Comparison of ENCODE assay signal across 15 cellular contexts in genomic region chr5:45334939-45335338, GRCh38.
DNase-seq lines count a peak whose midpoint lies in the region; ATAC-seq and TF ChIP-seq lines count a peak whose summit lies in the region.
"Had no signal": no experiment of that assay in that cellular context is flagged by ENCODE, and none has a peak within 500 bp of the region (broad histone marks: within the 10 kb centered on the region; RNA-seq: fewer than 3 reads in every experiment).

No MANE protein-coding gene starts in this region.

- H3K4me1 ChIP-seq in heart right ventricle: peaks cover 0 to 19% (median 0%) of the 10 kb centered on the region in 9 donors
- no peaks in the 10 kb centered on the region for H3K4me1 ChIP-seq in right cardiac atrium (ENCODE audit: control insufficient read depth, insufficient read depth, low read length)

- intact Hi-C loops in Right ventricle myocardium inferior (cut with DNase I): loop anchor here (5.0 kb wide), 1 partner anchor 63 kb away; no protein-coding TSS in a partner anchor
- intact Hi-C loops in cardiac septum (cut with DNase I): loop anchor here (5.0 kb wide), 1 partner anchor 63 kb away; no protein-coding TSS in a partner anchor
- intact Hi-C loops in heart right ventricle (cut with DNase I): loop anchor here in 1 of 10 donors (10.0 kb wide), 1 partner anchor 60 kb away; no protein-coding TSS in a partner anchor
- intact Hi-C loops in right cardiac atrium (cut with DNase I): no loop called here
- intact Hi-C loops in activated naive CD4-positive, alpha-beta T cell treated with anti-CD3 and anti-CD28 coated beads for 36 hours (cut with micrococcal nuclease): no loop called here

- no peaks in the 10 kb centered on the region for H3K36me3 Mint-ChIP-seq in activated naive CD4-positive, alpha-beta T cell treated with anti-CD3 and anti-CD28 coated beads for 36 hours (ENCODE audit: low read depth)

- no peaks in the 10 kb centered on the region for H3K4me1 Mint-ChIP-seq in activated naive CD4-positive, alpha-beta T cell treated with anti-CD3 and anti-CD28 coated beads for 36 hours (ENCODE audit: low read depth)

- no peak for DNase-seq in Right ventricle myocardium inferior (ENCODE audit: missing footprints)
- no peak for DNase-seq in cardiac septum (ENCODE audit: low spot score)
- no peak for DNase-seq in heart right ventricle
- DNase-seq in right cardiac atrium: no peak
- DNase-seq in NCI-H2227 (lab: John Stamatoyannopoulos, UW; ENCODE audit: unreplicated experiment): no peak
- DNase-seq in activated naive CD4-positive, alpha-beta T cell treated with anti-CD3 and anti-CD28 coated beads for 36 hours: no peak
- DNase-seq in DMS79 (lab: John Stamatoyannopoulos, UW): no peak
- DNase-seq: 8988T; ACHN; Calu3; CD4-positive, alpha-beta T cell; DMS 273 treated with DMSO at 0.1 percent for 48 hours; GM23248 had no signal

- no peak overlapping the region for H3K4me3 Mint-ChIP-seq in activated naive CD4-positive, alpha-beta T cell treated with anti-CD3 and anti-CD28 coated beads for 36 hours
- H3K4me3 Mint-ChIP-seq: CD4-positive, alpha-beta T cell had no signal

- CTCF ChIA-PET in activated naive CD4-positive, alpha-beta T cell treated with anti-CD3 and anti-CD28 coated beads for 36 hours (lab: Charles Lee): no interaction called here

- no peaks in the 10 kb centered on the region for H3K36me3 ChIP-seq in heart right ventricle

- no peak overlapping the region for H3K27ac Mint-ChIP-seq in activated naive CD4-positive, alpha-beta T cell treated with anti-CD3 and anti-CD28 coated beads for 36 hours
- H3K27ac Mint-ChIP-seq: CD4-positive, alpha-beta T cell had no signal

- no peak for TF ChIP-seq CTCF in heart right ventricle (IDR thresholded peaks at IDR 0.05)

- WGBS in heart right ventricle, 2 donors: 28 to 48% methylated on average over 1 of the region's 1 CpG
- 54% methylated on average over 1 of the region's 1 CpG for WGBS in right cardiac atrium

- H3K9me3 Mint-ChIP-seq in activated naive CD4-positive, alpha-beta T cell treated with anti-CD3 and anti-CD28 coated beads for 36 hours: peaks cover 4% of the 10 kb centered on the region

- H3K9me3 ChIP-seq in heart right ventricle (peaks cover 0 to 12% (median 0%) of the 10 kb centered on the region in 11 donors), right cardiac atrium (ENCODE audit: control insufficient read depth, low read length) (no peaks in the 10 kb centered on the region)

- H3K27me3 ChIP-seq in heart right ventricle (no peaks in the 10 kb centered on the region), right cardiac atrium (ENCODE audit: control insufficient read depth, insufficient read depth) (no peaks in the 10 kb centered on the region)

- peak; percentile 91 for ATAC-seq in Right ventricle myocardium inferior
- peak; percentile 74 to 97 (median 93) for ATAC-seq in heart right ventricle
- ATAC-seq in right cardiac atrium: peak; percentile 74 to 82
- ATAC-seq: GM12878, HCT116 had no signal

- peak overlapping the region in 9 of 10 donors; percentile 36 to 85 (median 68) for H3K27ac ChIP-seq in heart right ventricle
- no peak overlapping the region for H3K27ac ChIP-seq in right cardiac atrium (ENCODE audit: low read length)
- H3K27ac ChIP-seq: GM23248 had no signal

- no peaks in the 10 kb centered on the region for H3K27me3 Mint-ChIP-seq in activated naive CD4-positive, alpha-beta T cell treated with anti-CD3 and anti-CD28 coated beads for 36 hours (ENCODE audit: low read depth)
- H3K27me3 Mint-ChIP-seq: CD4-positive, alpha-beta T cell had no signal

- H3K4me3 ChIP-seq in heart right ventricle: no peak overlapping the region
- H3K4me3 ChIP-seq in right cardiac atrium (ENCODE audit: low read length): no peak overlapping the region
- H3K4me3 ChIP-seq: GM12878, GM23248 had no signal

Comparison
In these comparisons a context has a peak if more than half of its experiments do, and no peak if none do; other contexts are left out.
1. intact Hi-C loops: an anchor here in Right ventricle myocardium inferior (5.0 kb wide) and cardiac septum (5.0 kb wide); none called in right cardiac atrium and activated naive CD4-positive, alpha-beta T cell treated with anti-CD3 and anti-CD28 coated beads for 36 hours.